In the genomic region with DNA sequence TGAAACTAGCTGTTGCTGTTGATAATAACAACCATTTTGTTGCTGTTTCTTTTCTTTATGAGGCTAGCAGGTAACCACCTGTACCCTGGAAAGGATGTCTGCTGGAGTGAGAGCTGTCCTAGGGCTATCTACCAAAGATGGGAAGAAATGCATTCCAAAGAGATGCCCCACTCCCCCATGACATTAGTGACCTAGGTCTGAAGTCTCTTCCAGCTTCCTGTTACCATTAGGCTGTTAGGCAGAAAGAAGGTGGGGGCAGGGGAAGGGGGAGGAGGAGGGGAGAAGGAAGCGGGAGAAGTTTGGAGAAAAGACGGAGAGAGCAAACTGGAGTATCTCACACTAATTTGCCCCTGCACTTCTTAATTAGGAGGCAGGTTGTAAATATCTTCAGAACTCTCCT, we compare ENCODE assay signal across 23 cellular contexts.
DNase-seq lines count a peak whose midpoint lies in the region; ATAC-seq and TF ChIP-seq lines count a peak whose summit lies in the region.
"Had no signal": no experiment of that assay in that cellular context is flagged by ENCODE, and none has a peak within 500 bp of the region (broad histone marks: within the 10 kb centered on the region; RNA-seq: fewer than 3 reads in every experiment).

No MANE protein-coding gene starts in this region.

- no peaks in the 10 kb centered on the region for H3K27me3 ChIP-seq in CD4-positive, alpha-beta T cell (ENCODE audit: control insufficient read depth, insufficient read depth, low read length)
- H3K27me3 ChIP-seq in WERI-Rb-1 (ENCODE audit: insufficient read depth, low read depth, severe bottlenecking) (no peaks in the 10 kb centered on the region), Caco-2 (replicated peaks; ENCODE audit: control insufficient read depth, insufficient read depth, low read length) (no peaks in the 10 kb centered on the region)
- H3K27me3 ChIP-seq: adrenal gland, BLaER1, neural progenitor cell had no signal

- H3K27me3 Mint-ChIP-seq in activated CD4-positive, alpha-beta T cell treated with anti-CD3 and anti-CD28 coated beads for 36 hours: no peaks in the 10 kb centered on the region
- H3K27me3 Mint-ChIP-seq in CD4-positive, alpha-beta T cell: no peaks in the 10 kb centered on the region
- H3K27me3 Mint-ChIP-seq in activated CD4-positive, alpha-beta memory T cell treated with anti-CD3 and anti-CD28 coated beads, Interleukin-2, amount 10 ng/mL, durations not matched to agents 7 days and 5 days: no peaks in the 10 kb centered on the region
- H3K27me3 Mint-ChIP-seq in Caco-2 (ENCODE audit: insufficient read depth, unreplicated experiment): no peaks in the 10 kb centered on the region
- H3K27me3 Mint-ChIP-seq: activated B cell treated with CpG ODN at 0.5 μM for 24 hours had no signal

- no peak for TF ChIP-seq CTCF in CD4-positive, alpha-beta T cell (IDR thresholded peaks at IDR 0.05)
- TF ChIP-seq CTCF in WERI-Rb-1 (IDR thresholded peaks at IDR 0.05; ENCODE audit: low read depth, low read length) (no peak), Caco-2 (IDR thresholded peaks at IDR 0.05; ENCODE audit: insufficient read depth in 1 of 2, low read depth in 1 of 2, low read length in 1 of 2, severe bottlenecking in 1 of 2, unreplicated experiment in 1 of 2) (no peak)

- H3K4me3 ChIP-seq in WERI-Rb-1 (ENCODE audit: low read depth, low read length): no peak overlapping the region
- no peak overlapping the region for H3K4me3 ChIP-seq in Caco-2 (ENCODE audit: low read depth, low read length)
- H3K4me3 ChIP-seq: adrenal gland, BLaER1, neural progenitor cell, prostate gland, skin epidermis had no signal

- H3K36me3 ChIP-seq in WERI-Rb-1: no peaks in the 10 kb centered on the region; the same call in 1 of the 2 replicates
- H3K36me3 ChIP-seq in Caco-2 (ENCODE audit: control insufficient read depth, insufficient read depth, low read length): no peaks in the 10 kb centered on the region
- H3K36me3 ChIP-seq: BLaER1, neural progenitor cell, prostate gland had no signal

- H3K4me1 ChIP-seq in Caco-2: no peaks in the 10 kb centered on the region
- H3K4me1 ChIP-seq: prostate gland had no signal

- peaks cover 77% of the 10 kb centered on the region for H3K4me1 Mint-ChIP-seq in activated CD4-positive, alpha-beta T cell treated with anti-CD3 and anti-CD28 coated beads for 36 hours
- peaks cover 86% of the 10 kb centered on the region for H3K4me1 Mint-ChIP-seq in CD4-positive, alpha-beta T cell (ENCODE audit: low read depth)
- peaks cover 78% of the 10 kb centered on the region for H3K4me1 Mint-ChIP-seq in activated CD4-positive, alpha-beta memory T cell treated with anti-CD3 and anti-CD28 coated beads, Interleukin-2, amount 10 ng/mL, durations not matched to agents 7 days and 5 days
- no peaks in the 10 kb centered on the region for H3K4me1 Mint-ChIP-seq in Caco-2 (ENCODE audit: low read depth, unreplicated experiment)

- BruUV-seq in Caco-2 (replicated peaks; lab: Mats Ljungman, UMichigan): no TSS peak

- intact Hi-C loops in activated CD4-positive, alpha-beta T cell treated with anti-CD3 and anti-CD28 coated beads for 36 hours (cut with DNase I, micrococcal nuclease): loop anchor here (2.0 to 5.0 kb wide), 5 partner anchors 41 to 398 kb away; a partner anchor contains a TSS
- intact Hi-C loops in CD4-positive, alpha-beta T cell (cut with DNase I, micrococcal nuclease): loop anchor here in 1 of 2 experiments (1.0 to 10.0 kb wide), 2 partner anchors 12 to 285 kb away; a partner anchor contains a TSS
- intact Hi-C loops in Caco-2 (cut with micrococcal nuclease; ENCODE audit: unreplicated experiment): no loop called here

- CTCF ChIA-PET in activated CD4-positive, alpha-beta T cell treated with anti-CD3 and anti-CD28 coated beads for 36 hours (lab: Charles Lee): interaction anchor here (0.9 to 6.3 kb wide), 8 partner anchors 8 to 79 kb away, joined by 3 to 68 read pairs (median 6); no protein-coding TSS in a partner anchor
- CTCF ChIA-PET in CD4-positive, alpha-beta T cell (lab: Charles Lee): interaction anchor here (0.6 to 3.6 kb wide), 3 partner anchors 14 to 69 kb away, joined by 3 to 44 read pairs (median 5); no protein-coding TSS in a partner anchor
- CTCF ChIA-PET in activated CD4-positive, alpha-beta memory T cell treated with anti-CD3 and anti-CD28 coated beads, Interleukin-2, amount 10 ng/mL, durations not matched to agents 7 days and 5 days (lab: Charles Lee): interaction anchor here (0.8 to 8.8 kb wide), 6 partner anchors 14 to 235 kb away, joined by 3 to 93 read pairs (median 5); no protein-coding TSS in a partner anchor
- CTCF ChIA-PET in Caco-2 (lab: Charles Lee): interaction anchor here (0.9 kb wide), 1 partner anchor 68 kb away, joined by 3 read pairs; no protein-coding TSS in a partner anchor

- H3K9me3 ChIP-seq in CD4-positive, alpha-beta T cell (ENCODE audit: control insufficient read depth, low read length): no peaks in the 10 kb centered on the region
- H3K9me3 ChIP-seq in WERI-Rb-1 (ENCODE audit: severe bottlenecking) (peaks cover 9% of the 10 kb centered on the region), Caco-2 (no peaks in the 10 kb centered on the region)
- H3K9me3 ChIP-seq: adrenal gland, prostate gland had no signal

- H3K9me3 Mint-ChIP-seq in activated CD4-positive, alpha-beta T cell treated with anti-CD3 and anti-CD28 coated beads for 36 hours (ENCODE audit: low read depth): no peaks in the 10 kb centered on the region
- no peaks in the 10 kb centered on the region for H3K9me3 Mint-ChIP-seq in CD4-positive, alpha-beta T cell
- peaks cover 2% of the 10 kb centered on the region for H3K9me3 Mint-ChIP-seq in activated CD4-positive, alpha-beta memory T cell treated with anti-CD3 and anti-CD28 coated beads, Interleukin-2, amount 10 ng/mL, durations not matched to agents 7 days and 5 days
- no peaks in the 10 kb centered on the region for H3K9me3 Mint-ChIP-seq in Caco-2 (ENCODE audit: unreplicated experiment)

- DNase-seq in activated CD4-positive, alpha-beta T cell treated with anti-CD3 and anti-CD28 coated beads for 36 hours: no peak
- DNase-seq in activated CD4-positive, alpha-beta T cell treated with anti-CD3 and anti-CD28 coated beads for 1 hour: no peak
- DNase-seq in CD4-positive, alpha-beta T cell: no peak
- no peak for DNase-seq in activated CD4-positive, alpha-beta memory T cell treated with anti-CD3 and anti-CD28 coated beads, Interleukin-2, amount 10 ng/mL, durations not matched to agents 7 days and 5 days
- DNase-seq in iPS-NIHi7 (ENCODE audit: extremely low spot score): peak; percentile 39
- no peak for DNase-seq in WERI-Rb-1
- DNase-seq in NCI-H446 treated with DMSO at 0.1 percent for 48 hours (lab: John Stamatoyannopoulos, UW): no peak
- DNase-seq in Caco-2: no peak
- DNase-seq: activated B cell treated with CpG ODN at 0.5 μM for 24 hours; foreskin fibroblast; H7; left colon; midbrain; NCI-H1417; NCI-H526 treated with DMSO at 0.1 percent for 48 hours; OCI-M1; SHP77; stimulated activated CD4-positive, alpha-beta T cell treated with anti-CD3 and anti-CD28 coated beads, Interleukin-2, amount 100 ng/mL, for 48 hours had no signal

- peak overlapping the region; percentile 55 for H3K4me3 Mint-ChIP-seq in activated CD4-positive, alpha-beta T cell treated with anti-CD3 and anti-CD28 coated beads for 36 hours
- peak overlapping the region; percentile 75 for H3K4me3 Mint-ChIP-seq in CD4-positive, alpha-beta T cell
- no peak overlapping the region for H3K4me3 Mint-ChIP-seq in activated CD4-positive, alpha-beta memory T cell treated with anti-CD3 and anti-CD28 coated beads, Interleukin-2, amount 10 ng/mL, durations not matched to agents 7 days and 5 days
- no peak overlapping the region for H3K4me3 Mint-ChIP-seq in Caco-2 (ENCODE audit: unreplicated experiment)
- H3K4me3 Mint-ChIP-seq: activated B cell treated with CpG ODN at 0.5 μM for 24 hours, neural progenitor cell had no signal

- peak overlapping the region; percentile 99 for H3K27ac Mint-ChIP-seq in activated CD4-positive, alpha-beta T cell treated with anti-CD3 and anti-CD28 coated beads for 36 hours
- peak overlapping the region; percentile 96 for H3K27ac Mint-ChIP-seq in CD4-positive, alpha-beta T cell
- H3K27ac Mint-ChIP-seq in activated CD4-positive, alpha-beta memory T cell treated with anti-CD3 and anti-CD28 coated beads, Interleukin-2, amount 10 ng/mL, durations not matched to agents 7 days and 5 days: peak overlapping the region; percentile 98
- H3K27ac Mint-ChIP-seq in Caco-2 (ENCODE audit: unreplicated experiment): no peak overlapping the region
- H3K27ac Mint-ChIP-seq: activated B cell treated with CpG ODN at 0.5 μM for 24 hours, neural progenitor cell had no signal

- POLR2A ChIA-PET in activated CD4-positive, alpha-beta T cell treated with anti-CD3 and anti-CD28 coated beads for 36 hours (lab: Charles Lee): interaction anchor here (0.5 to 3.1 kb wide), 4 partner anchors 14 to 286 kb away, joined by 4 to 56 read pairs (median 4); no protein-coding TSS in a partner anchor
- POLR2A ChIA-PET in CD4-positive, alpha-beta T cell (lab: Charles Lee): interaction anchor here (1.0 to 16.3 kb wide), 4 partner anchors 9 to 47 kb away, joined by 3 to 475 read pairs (median 4); no protein-coding TSS in a partner anchor
- POLR2A ChIA-PET in activated CD4-positive, alpha-beta memory T cell treated with anti-CD3 and anti-CD28 coated beads, Interleukin-2, amount 10 ng/mL, durations not matched to agents 7 days and 5 days (lab: Charles Lee): interaction anchor here (0.9 to 10.0 kb wide), 6 partner anchors 9 to 282 kb away, joined by 3 to 211 read pairs (median 4); a partner anchor contains a TSS
- POLR2A ChIA-PET in Caco-2 (lab: Charles Lee): no interaction called here

- ATAC-seq in activated CD4-positive, alpha-beta T cell treated with anti-CD3 and anti-CD28 coated beads for 36 hours: no peak
- ATAC-seq in CD4-positive, alpha-beta T cell (ENCODE audit: poor library complexity): no peak
- ATAC-seq: left colon had no signal

- H3K27ac ChIP-seq in CD4-positive, alpha-beta T cell (ENCODE audit: low read depth, low read length): peak overlapping the region; percentile 86
- H3K27ac ChIP-seq in WERI-Rb-1: no peak overlapping the region
- H3K27ac ChIP-seq: BLaER1, neural progenitor cell, prostate gland had no signal

- H3K36me3 Mint-ChIP-seq in activated CD4-positive, alpha-beta T cell treated with anti-CD3 and anti-CD28 coated beads for 36 hours (ENCODE audit: low read depth): no peaks in the 10 kb centered on the region
- H3K36me3 Mint-ChIP-seq in CD4-positive, alpha-beta T cell (ENCODE audit: low read depth): no peaks in the 10 kb centered on the region
- peaks cover 4% of the 10 kb centered on the region for H3K36me3 Mint-ChIP-seq in activated CD4-positive, alpha-beta memory T cell treated with anti-CD3 and anti-CD28 coated beads, Interleukin-2, amount 10 ng/mL, durations not matched to agents 7 days and 5 days (ENCODE audit: low read depth)
- H3K36me3 Mint-ChIP-seq in Caco-2 (ENCODE audit: insufficient read depth, unreplicated experiment): peaks cover 9% of the 10 kb centered on the region

Comparison
In these comparisons a context has a peak if more than half of its experiments do, and no peak if none do; other contexts are left out.
1. H3K4me3 Mint-ChIP-seq: peak in activated CD4-positive, alpha-beta T cell treated with anti-CD3 and anti-CD28 coated beads for 36 hours (single experiment) and CD4-positive, alpha-beta T cell (single experiment); none in activated CD4-positive, alpha-beta memory T cell treated with anti-CD3 and anti-CD28 coated beads, Interleukin-2, amount 10 ng/mL, durations not matched to agents 7 days and 5 days (single experiment) and Caco-2 (single experiment).